Comparison of ENCODE assay signal across 19 cellular contexts in genomic region chr7:52154382-52154781, GRCh38.
DNase-seq lines count a peak whose midpoint lies in the region; ATAC-seq and TF ChIP-seq lines count a peak whose summit lies in the region.
"Had no signal": no experiment of that assay in that cellular context is flagged by ENCODE, and none has a peak within 500 bp of the region (broad histone marks: within the 10 kb centered on the region; RNA-seq: fewer than 3 reads in every experiment).

No MANE protein-coding gene starts in this region.

- H3K79me2 ChIP-seq in GM23338 (replicated peaks; ENCODE audit: insufficient read depth) (no peaks in the 10 kb centered on the region), PC-3 (ENCODE audit: low read length) (no peaks in the 10 kb centered on the region)

- peaks cover 4% of the 10 kb centered on the region for H3K27me3 Mint-ChIP-seq in GM23338 (ENCODE audit: insufficient read depth, low read depth, poor library complexity)
- H3K27me3 Mint-ChIP-seq in stimulated activated naive B cell treated with anti-CD40 and anti-IgM and Interleukin-4, amounts not matched to agents 10 μg/mL and 1 μg/mL and 100 μg/mL, for 72 hours: no peaks in the 10 kb centered on the region
- H3K27me3 Mint-ChIP-seq: CD8-positive, alpha-beta memory T cell had no signal

- peak overlapping the region; percentile 81 for H3K27ac Mint-ChIP-seq in GM23338
- H3K27ac Mint-ChIP-seq in stimulated activated naive B cell treated with anti-CD40 and anti-IgM and Interleukin-4, amounts not matched to agents 10 μg/mL and 1 μg/mL and 100 μg/mL, for 72 hours: no peak overlapping the region
- H3K27ac Mint-ChIP-seq: CD8-positive, alpha-beta memory T cell had no signal

- POLR2A ChIA-PET in PC-3 (lab: Charles Lee; ENCODE audit: unreplicated experiment): no interaction called here

- no peak overlapping the region for H3K9ac ChIP-seq in PC-3 (ENCODE audit: low read length)
- H3K9ac ChIP-seq: KMS-11 had no signal

- H3K4me2 ChIP-seq in GM23338: no peak overlapping the region
- no peak overlapping the region for H3K4me2 ChIP-seq in PC-3 (ENCODE audit: low read length)
- H3K4me2 ChIP-seq: KMS-11 had no signal

- CTCF ChIA-PET in PC-3 (lab: Charles Lee): no interaction called here

- H3K4me1 ChIP-seq in GM23338 (ENCODE audit: insufficient read depth) (no peaks in the 10 kb centered on the region), PC-3 (ENCODE audit: insufficient read depth, low read length) (no peaks in the 10 kb centered on the region)
- H3K4me1 ChIP-seq: heart left ventricle had no signal

- intact Hi-C loops in PC-3 (cut with micrococcal nuclease): no loop called here

- no peaks in the 10 kb centered on the region for H3K9me3 ChIP-seq in PC-3 (ENCODE audit: low read length)
- H3K9me3 ChIP-seq: heart left ventricle had no signal

- H3K27ac ChIP-seq in 22Rv1 (no peak overlapping the region), GM23338 (ENCODE audit: low read depth) (no peak overlapping the region), PC-3 (ENCODE audit: low read length) (no peak overlapping the region)
- H3K27ac ChIP-seq: heart left ventricle, KMS-11 had no signal

- peaks cover 6% of the 10 kb centered on the region; the same call in 2 of the 3 replicates for H3K4me1 Mint-ChIP-seq in GM23338
- no peaks in the 10 kb centered on the region for H3K4me1 Mint-ChIP-seq in stimulated activated naive B cell treated with anti-CD40 and anti-IgM and Interleukin-4, amounts not matched to agents 10 μg/mL and 1 μg/mL and 100 μg/mL, for 72 hours
- H3K4me1 Mint-ChIP-seq: CD8-positive, alpha-beta memory T cell had no signal

- no TSS peak for BruUV-seq in PC-3 (replicated peaks; lab: Mats Ljungman, UMichigan)

- H3K4me3 ChIP-seq in GM23338 (no peak overlapping the region), PC-3 (ENCODE audit: low read length) (no peak overlapping the region), epithelial cell of proximal tubule (ENCODE audit: low read depth, low read length) (no peak overlapping the region)
- H3K4me3 ChIP-seq: heart left ventricle had no signal

- H3K9me3 Mint-ChIP-seq in GM23338: no peaks in the 10 kb centered on the region
- H3K9me3 Mint-ChIP-seq in stimulated activated naive B cell treated with anti-CD40 and anti-IgM and Interleukin-4, amounts not matched to agents 10 μg/mL and 1 μg/mL and 100 μg/mL, for 72 hours: peaks cover 4 to 9% of the 10 kb centered on the region in 2 donors

- H3K4me3 Mint-ChIP-seq in GM23338: no peak overlapping the region
- H3K4me3 Mint-ChIP-seq in stimulated activated naive B cell treated with anti-CD40 and anti-IgM and Interleukin-4, amounts not matched to agents 10 μg/mL and 1 μg/mL and 100 μg/mL, for 72 hours: no peak overlapping the region
- H3K4me3 Mint-ChIP-seq: activated T-cell treated with anti-CD3 and anti-CD28 coated beads, Interleukin-2, amount 50 U/mL, for 4 hours; CD8-positive, alpha-beta memory T cell had no signal

- H2AFZ ChIP-seq in GM23338 (no peak overlapping the region), PC-3 (ENCODE audit: low read length) (no peak overlapping the region)

- H3K36me3 Mint-ChIP-seq in GM23338 (ENCODE audit: low read depth): peaks cover 9% of the 10 kb centered on the region; the same call in 1 of the 3 replicates
- H3K36me3 Mint-ChIP-seq in stimulated activated naive B cell treated with anti-CD40 and anti-IgM and Interleukin-4, amounts not matched to agents 10 μg/mL and 1 μg/mL and 100 μg/mL, for 72 hours: no peaks in the 10 kb centered on the region
- H3K36me3 Mint-ChIP-seq: CD8-positive, alpha-beta memory T cell had no signal

- peak; percentile 43 for DNase-seq in GM23338 (ENCODE audit: low spot score)
- no peak for DNase-seq in PC-3
- DNase-seq in epithelial cell of proximal tubule (ENCODE audit: low read depth): no peak
- DNase-seq in GM20000 (ENCODE audit: low spot score): no peak
- DNase-seq in stimulated activated naive B cell treated with anti-CD40 and anti-IgM and Interleukin-4, amounts not matched to agents 10 μg/mL and 1 μg/mL and 100 μg/mL, for 72 hours: no peak
- DNase-seq: activated CD4-positive, CD25-positive, alpha-beta regulatory T cell; activated naive CD4-positive, alpha-beta T cell treated with anti-CD3 and anti-CD28 coated beads, Interleukin-2, amount 50 U/mL, for 16 hours; activated T-cell treated with anti-CD3 and anti-CD28 coated beads, Interleukin-2, amount 50 U/mL, for 4 hours; CD8-positive, alpha-beta memory T cell; heart left ventricle; NCI-H1105 treated with DMSO at 0.1 percent for 48 hours; NCI-H2107; retina; Right ventricle myocardium superior; stimulated activated CD4-positive, alpha-beta T cell treated with anti-CD3 and anti-CD28 coated beads, Interleukin-12 subunit alpha, Interleukin-12 subunit beta, amount 100 ng/mL, for 4 hours; T-helper 2 cell had no signal

- H3F3A ChIP-seq in GM23338 (replicated peaks; ENCODE audit: low read depth) (no peaks in the 10 kb centered on the region), PC-3 (ENCODE audit: low read length, unreplicated experiment) (no peaks in the 10 kb centered on the region)

- TF ChIP-seq CTCF in 22Rv1 (IDR thresholded peaks at IDR 0.05) (peak; percentile 23), GM23338 (conservative IDR thresholded peaks at IDR 0.05; ENCODE audit: low read depth in 2 of 2) (peak; percentile 37 to 67; a peak in 3 of 4 replicates), PC-3 (conservative IDR thresholded peaks at IDR 0.05; ENCODE audit: low read depth, low read length) (0 out of 2 replicates have a peak, but pooled peaks have one; percentile 15), epithelial cell of proximal tubule (conservative IDR thresholded peaks at IDR 0.05; ENCODE audit: low read depth, low read length) (peak; percentile 19), GM20000 (IDR thresholded peaks at IDR 0.05; ENCODE audit: extremely low read depth, missing control alignments) (no peak)

- H3K9me2 ChIP-seq in GM23338 (ENCODE audit: insufficient read depth): peaks cover 9% of the 10 kb centered on the region
- no peaks in the 10 kb centered on the region for H3K9me2 ChIP-seq in PC-3 (replicated peaks; ENCODE audit: low read length)

- H4K20me1 ChIP-seq in GM23338 (replicated peaks; ENCODE audit: insufficient read depth) (no peaks in the 10 kb centered on the region), PC-3 (ENCODE audit: low read length) (no peaks in the 10 kb centered on the region)

- ATAC-seq in GM23338: peak; percentile 42; the same call in 2 of the 3 replicates
- no peak for ATAC-seq in PC-3
- ATAC-seq in stimulated activated naive B cell treated with anti-CD40 and anti-IgM and Interleukin-4, amounts not matched to agents 10 μg/mL and 1 μg/mL and 100 μg/mL, for 72 hours (replicated peaks): no peak
- ATAC-seq in GM19467 (IDR thresholded peaks at IDR 0.05; ENCODE audit: unreplicated experiment): no peak
- ATAC-seq: activated T-cell treated with anti-CD3 and anti-CD28 coated beads, Interleukin-2, amount 50 U/mL, for 4 hours; heart left ventricle had no signal

- H3K27me3 ChIP-seq in GM23338 (ENCODE audit: insufficient read depth) (no peaks in the 10 kb centered on the region), PC-3 (ENCODE audit: low read length) (no peaks in the 10 kb centered on the region)
- H3K27me3 ChIP-seq: heart left ventricle had no signal

- no peaks in the 10 kb centered on the region for H3K36me3 ChIP-seq in GM23338 (ENCODE audit: insufficient read depth)
- H3K36me3 ChIP-seq in PC-3 (ENCODE audit: low read depth, low read length): no peaks in the 10 kb centered on the region
- H3K36me3 ChIP-seq: heart left ventricle had no signal
